In genomic region chr11:45664376-45665205, GRCh38 we compare ENCODE assay signal across 8 cellular contexts. TPM values are rescaled to one million over a fixed set of nuclear protein-coding genes. Genes with fewer than 3 reads are reported as not detected.
DNase-seq lines count a peak whose midpoint lies in the region; ATAC-seq and TF ChIP-seq lines count a peak whose summit lies in the region.

No MANE protein-coding gene starts in this region.

- H4K20me1 ChIP-seq in H9 (ENCODE audit: control insufficient read depth, insufficient read depth, insufficient read length): no peaks in the 10 kb centered on the region

- peaks cover 17% of the 10 kb centered on the region; the same call in 1 of the 2 replicates for H3K27me3 ChIP-seq in H9 (ENCODE audit: insufficient read depth, low read length)
- H3K27me3 ChIP-seq in ascending aorta: no peaks in the 10 kb centered on the region
- peaks cover 20% of the 10 kb centered on the region; the same call in 1 of the 2 replicates for H3K27me3 ChIP-seq in iPS DF 6.9 (ENCODE audit: control insufficient read depth, insufficient read depth, low read length)
- peaks cover 27 to 53% (median 36%) of the 10 kb centered on the region in 3 donors for H3K27me3 ChIP-seq in sigmoid colon

- no CpG with 5 or more reads among the region's 76 CpGs for WGBS in H9 (ENCODE audit: extremely low coverage, insufficient read length, low lambda C conversion rate)
- WGBS in iPS DF 6.9 (ENCODE audit: insufficient coverage, insufficient read length): no CpG with 5 or more reads among the region's 76 CpGs
- WGBS in sigmoid colon, 2 donors: 1% methylated on average over 76 of the region's 76 CpGs

- H3K36me3 ChIP-seq in ascending aorta (no peaks in the 10 kb centered on the region), iPS DF 6.9 (ENCODE audit: control insufficient read depth, insufficient read depth, low read length) (no peaks in the 10 kb centered on the region; the same call in 1 of the 2 replicates), sigmoid colon (no peaks in the 10 kb centered on the region)

- H2BK15ac ChIP-seq in H9 (ENCODE audit: low read depth, low read length): no peak overlapping the region

- TF ChIP-seq POLR2A in sigmoid colon (IDR thresholded peaks at IDR 0.05): no peak

- intact Hi-C loops in ascending aorta (cut with DNase I) (loop anchor here (2.0 to 10.0 kb wide), 6 partner anchors 93 to 570 kb away; partner anchors contain the start of genes PEX16 and PRDM11), sigmoid colon (cut with DNase I) (no loop called here)

- peaks cover 30 to 43% of the 10 kb centered on the region in 2 experiments for H3K4me1 Mint-ChIP-seq in H9

- peak overlapping the region; percentile 46 for H3K18ac ChIP-seq in H9 (ENCODE audit: insufficient read length, low read depth, low read length)

- H3K23ac ChIP-seq in H9 (ENCODE audit: insufficient read length, low read depth, low read length): no peak overlapping the region

- peak overlapping the region; percentile 62 to 78 for H3K4me3 ChIP-seq in ascending aorta
- peak overlapping the region; percentile 61; the same call in 1 of the 2 replicates for H3K4me3 ChIP-seq in iPS DF 6.9 (ENCODE audit: low read length)
- H3K4me3 ChIP-seq in sigmoid colon: peak overlapping the region; percentile 44 to 73 (median 62)

- H3K9ac ChIP-seq in H9 (ENCODE audit: extremely low read depth, insufficient read length, low read length): no peak overlapping the region

- H2BK120ac ChIP-seq in H9 (ENCODE audit: low read depth, low read length, poor library complexity, severe bottlenecking): no peak overlapping the region

- no peaks in the 10 kb centered on the region for H3K36me3 Mint-ChIP-seq in H9 (ENCODE audit: insufficient read depth in 1 of 3, low read depth in 3 of 3)

- no peak overlapping the region for H3T11ph ChIP-seq in H9 (ENCODE audit: low read length)

- H2AK5ac ChIP-seq in H9 (ENCODE audit: insufficient read length, low read length): no peak overlapping the region

- H2AFZ ChIP-seq in H9 (ENCODE audit: low read length): no peak overlapping the region

- H2BK12ac ChIP-seq in H9 (ENCODE audit: insufficient read length, low read depth, low read length): no peak overlapping the region

- H3K4me3 Mint-ChIP-seq in H9: peak overlapping the region; percentile 41 to 67

- no peak for ATAC-seq in GM21526 (IDR thresholded peaks at IDR 0.05; ENCODE audit: low FRiP score, unreplicated experiment)
- no peak for ATAC-seq in HG03175 (IDR thresholded peaks at IDR 0.05; ENCODE audit: unreplicated experiment)

- no peak for TF ChIP-seq EP300 in sigmoid colon (IDR thresholded peaks at IDR 0.05)

- TF ChIP-seq CTCF in H9 (conservative IDR thresholded peaks at IDR 0.05): no peak
- no peak for TF ChIP-seq CTCF in ascending aorta (IDR thresholded peaks at IDR 0.05)
- TF ChIP-seq CTCF in sigmoid colon (IDR thresholded peaks at IDR 0.05): no peak

- H4K5ac ChIP-seq in H9 (ENCODE audit: insufficient read length, low read depth, low read length): no peak overlapping the region

- H2BK20ac ChIP-seq in H9 (ENCODE audit: low read depth, low read length, poor library complexity, severe bottlenecking): no peak overlapping the region

- H3K27ac ChIP-seq in H9 (ENCODE audit: insufficient read length, low read depth, low read length): no peak overlapping the region
- H3K27ac ChIP-seq in ascending aorta: peak overlapping the region; percentile 47 to 64
- H3K27ac ChIP-seq in iPS DF 6.9 (ENCODE audit: low read length): no peak overlapping the region
- H3K27ac ChIP-seq in sigmoid colon: peak overlapping the region in 3 of 4 donors; percentile 48 to 55 (median 52)

- H4K91ac ChIP-seq in H9 (ENCODE audit: insufficient read length, low read depth, low read length): no peak overlapping the region

- no peak overlapping the region for H2BK5ac ChIP-seq in H9 (ENCODE audit: insufficient read length, low read length)

- H3K79me1 ChIP-seq in H9 (ENCODE audit: insufficient read depth, low read depth, low read length, poor library complexity, severe bottlenecking): no peaks in the 10 kb centered on the region

- H4K8ac ChIP-seq in H9 (replicated peaks; ENCODE audit: insufficient read length, low read depth, low read length): no peak overlapping the region

- no peak overlapping the region for H3K27ac Mint-ChIP-seq in H9

- H3K79me2 ChIP-seq in H9 (ENCODE audit: insufficient read depth, low read length): no peaks in the 10 kb centered on the region

- H3K4ac ChIP-seq in H9 (ENCODE audit: low read depth, low read length): no peak overlapping the region

- H3K14ac ChIP-seq in H9 (ENCODE audit: insufficient read depth, low read length): no peak overlapping the region

- no peaks in the 10 kb centered on the region; a peak in 1 of 5 replicates for H3K9me3 Mint-ChIP-seq in H9

- H3K23me2 ChIP-seq in H9 (ENCODE audit: insufficient read length, low read depth, low read length, poor library complexity, severe bottlenecking): peaks cover 10% of the 10 kb centered on the region

- DNase-seq in H9 (no peak), ascending aorta (ENCODE audit: low spot score in 2 of 2) (no peak), iPS DF 6.9 (ENCODE audit: low read depth, low spot score) (no peak), sigmoid colon (peak; percentile 64), NOMO-1 (lab: John Stamatoyannopoulos, UW; ENCODE audit: unreplicated experiment in 2 of 2) (no peak), activated gamma-delta T cell treated with Interleukin-2 at 50 U/mL for 16 hours (no peak)

- no peak overlapping the region for H3K56ac ChIP-seq in H9 (ENCODE audit: insufficient read length, low read depth, low read length)

- H3K9me3 ChIP-seq in H9 (ENCODE audit: control insufficient read depth, low read depth, low read length) (no peaks in the 10 kb centered on the region), ascending aorta (no peaks in the 10 kb centered on the region), iPS DF 6.9 (ENCODE audit: control insufficient read depth, insufficient read depth, low read length) (no peaks in the 10 kb centered on the region), sigmoid colon (no peaks in the 10 kb centered on the region)

- peak overlapping the region; percentile 48 for H3K4me2 ChIP-seq in H9 (ENCODE audit: insufficient read depth, insufficient read length, low read length)

- H3K4me1 ChIP-seq in H9 (ENCODE audit: insufficient read depth, low read length) (no peaks in the 10 kb centered on the region; the same call in 1 of the 2 replicates), ascending aorta (peaks cover 0 to 27% of the 10 kb centered on the region in 2 donors), iPS DF 6.9 (ENCODE audit: control insufficient read depth, insufficient read depth, low read length) (peaks cover 5% of the 10 kb centered on the region; the same call in 1 of the 2 replicates), sigmoid colon (peaks cover 0 to 25% (median 22%) of the 10 kb centered on the region in 4 donors)

- H3K27me3 Mint-ChIP-seq in H9 (ENCODE audit: low read depth): peaks cover 82% of the 10 kb centered on the region

RNA-seq across cellular contexts. Expression of gene CHST1, which starts 0.8 kb away (rescaled TPM):
- total RNA-seq in H9 (2021) (0.39 and 0.57 TPM in 2 replicates), ascending aorta (40.2 TPM), sigmoid colon (1 to 10 TPM in 3 of 4 donors, under 1 TPM in 1; 0.55 to 1.5 (median 1.5) TPM)
- 1 to 10 TPM in 1 of 3 donors, under 1 TPM in 2; 0.23 to 1.2 (median 0.60) TPM for polyA plus RNA-seq in sigmoid colon

Comparison
In these comparisons a context has a peak if more than half of its experiments do, and no peak if none do; other contexts are left out.
1. H3K27ac ChIP-seq: peak in ascending aorta (2 of 2) and sigmoid colon (3 of 4); none in H9 (single experiment) and iPS DF 6.9 (single experiment).
2. RNA of gene CHST1, which starts 0.8 kb away (total RNA-seq): 40.2 TPM in ascending aorta (single experiment); 0.55 to 1.5 TPM in sigmoid colon and 0.39 to 0.57 TPM in H9; every median in the first group is over 10 times any median in the second.
3. Peak in every context shown above with its lines, with median percentiles within 50 percentile points of each other: H3K4me3 ChIP-seq.